18 cellular contexts compared by ENCODE assay signal in genomic region chr19:30906871-30907270, GRCh38.
DNase-seq lines count a peak whose midpoint lies in the region; ATAC-seq and TF ChIP-seq lines count a peak whose summit lies in the region.
"Had no signal": no experiment of that assay in that cellular context is flagged by ENCODE, and none has a peak within 500 bp of the region (broad histone marks: within the 10 kb centered on the region; RNA-seq: fewer than 3 reads in every experiment).

No MANE protein-coding gene starts in this region.

- H4K20me1 ChIP-seq in GM23338 (replicated peaks; ENCODE audit: insufficient read depth) = no peaks in the 10 kb centered on the region
- H4K20me1 ChIP-seq: BLaER1 treated with 17β-estradiol and CSF1 and Interleukin-3, amounts not matched to agents 10 nM and 100 nM had no signal

- DNase-seq in GM23338 (ENCODE audit: low spot score) = no peak
- peak; percentile 50 for DNase-seq in cerebellum (ENCODE audit: low spot score)
- DNase-seq in anterior cingulate cortex (lab: John Stamatoyannopoulos, UW) = no peak
- no peak for DNase-seq in A172 (ENCODE audit: low spot score)
- DNase-seq in stimulated activated effector memory CD8-positive, alpha-beta T cell treated with anti-CD3 and anti-CD28 coated beads, Interleukin-12 subunit alpha, Interleukin-12 subunit beta, amount 100 ng/mL, for 72 hours (ENCODE audit: low spot score in 2 of 2) = no peak
- DNase-seq: 8988T; AML-193; Caco-2; Calu3; CD4-positive, alpha-beta T cell; CD8-positive, alpha-beta T cell; DMS79 treated with DMSO at 0.1 percent for 48 hours; GDM1 had no signal

- H3K4me1 Mint-ChIP-seq in GM23338 = peaks cover 15% of the 10 kb centered on the region
- H3K4me1 Mint-ChIP-seq in stimulated activated effector memory CD8-positive, alpha-beta T cell treated with anti-CD3 and anti-CD28 coated beads, Interleukin-12 subunit alpha, Interleukin-12 subunit beta, amount 100 ng/mL, for 72 hours = no peaks in the 10 kb centered on the region
- H3K4me1 Mint-ChIP-seq: B cell had no signal

- H3F3A ChIP-seq in GM23338 (replicated peaks; ENCODE audit: low read depth) = no peaks in the 10 kb centered on the region

- no peaks in the 10 kb centered on the region for H3K4me1 ChIP-seq in GM23338 (ENCODE audit: insufficient read depth)
- H3K4me1 ChIP-seq: A549, Caco-2 had no signal

- no peak for ATAC-seq in GM23338
- no peak for ATAC-seq in stimulated activated effector memory CD8-positive, alpha-beta T cell treated with anti-CD3 and anti-CD28 coated beads, Interleukin-12 subunit alpha, Interleukin-12 subunit beta, amount 100 ng/mL, for 72 hours
- ATAC-seq: A549; CD8-positive, alpha-beta T cell; GM12878 had no signal

- no peaks in the 10 kb centered on the region for H3K27me3 ChIP-seq in GM23338 (ENCODE audit: insufficient read depth)
- H3K27me3 ChIP-seq: BLaER1 treated with 17β-estradiol and CSF1 and Interleukin-3, amounts not matched to agents 10 nM and 100 nM had no signal

- H3K4me3 Mint-ChIP-seq in GM23338 = no peak overlapping the region
- no peak overlapping the region for H3K4me3 Mint-ChIP-seq in stimulated activated effector memory CD8-positive, alpha-beta T cell treated with anti-CD3 and anti-CD28 coated beads, Interleukin-12 subunit alpha, Interleukin-12 subunit beta, amount 100 ng/mL, for 72 hours
- H3K4me3 Mint-ChIP-seq: B cell; CD4-positive, alpha-beta T cell; CD8-positive, alpha-beta T cell had no signal

- H3K4me3 ChIP-seq in GM23338 = no peak overlapping the region
- H3K4me3 ChIP-seq: A549; BLaER1 treated with 17β-estradiol and CSF1 and Interleukin-3, amounts not matched to agents 10 nM and 100 nM; GM12878 had no signal

- no peaks in the 10 kb centered on the region for H3K79me2 ChIP-seq in GM23338 (replicated peaks; ENCODE audit: insufficient read depth)

- no peaks in the 10 kb centered on the region for H3K36me3 Mint-ChIP-seq in GM23338 (ENCODE audit: low read depth)
- H3K36me3 Mint-ChIP-seq in stimulated activated effector memory CD8-positive, alpha-beta T cell treated with anti-CD3 and anti-CD28 coated beads, Interleukin-12 subunit alpha, Interleukin-12 subunit beta, amount 100 ng/mL, for 72 hours = no peaks in the 10 kb centered on the region
- H3K36me3 Mint-ChIP-seq: CD8-positive, alpha-beta T cell had no signal

- no peaks in the 10 kb centered on the region for H3K36me3 ChIP-seq in GM23338 (ENCODE audit: insufficient read depth)
- H3K36me3 ChIP-seq: BLaER1 treated with 17β-estradiol and CSF1 and Interleukin-3, amounts not matched to agents 10 nM and 100 nM had no signal

- H3K27ac ChIP-seq in GM23338 (ENCODE audit: low read depth) = no peak overlapping the region
- H3K27ac ChIP-seq: A549; BLaER1 treated with 17β-estradiol and CSF1 and Interleukin-3, amounts not matched to agents 10 nM and 100 nM; C4-2B had no signal

- H3K27me3 Mint-ChIP-seq in GM23338 (ENCODE audit: insufficient read depth, low read depth, poor library complexity) = peaks cover 4% of the 10 kb centered on the region
- H3K27me3 Mint-ChIP-seq: B cell; CD4-positive, alpha-beta T cell had no signal

- H3K9me2 ChIP-seq in GM23338 (ENCODE audit: insufficient read depth) = peaks cover 7% of the 10 kb centered on the region; the same call in 1 of the 2 replicates

- no peak overlapping the region for H3K27ac Mint-ChIP-seq in GM23338
- H3K27ac Mint-ChIP-seq in stimulated activated effector memory CD8-positive, alpha-beta T cell treated with anti-CD3 and anti-CD28 coated beads, Interleukin-12 subunit alpha, Interleukin-12 subunit beta, amount 100 ng/mL, for 72 hours = no peak overlapping the region
- H3K27ac Mint-ChIP-seq: B cell; CD4-positive, alpha-beta T cell; CD8-positive, alpha-beta T cell had no signal

- 0 out of 2 replicates have a peak overlapping the region, but pooled peaks have one; percentile 18 for H2AFZ ChIP-seq in GM23338

- TF ChIP-seq CTCF in GM23338 (conservative IDR thresholded peaks at IDR 0.05; ENCODE audit: low read depth in 2 of 2) = no peak

- H3K4me2 ChIP-seq in GM23338 = no peak overlapping the region
- H3K4me2 ChIP-seq: A549; BLaER1 treated with 17β-estradiol and CSF1 and Interleukin-3, amounts not matched to agents 10 nM and 100 nM had no signal

- H3K9me3 Mint-ChIP-seq in GM23338 = no peaks in the 10 kb centered on the region
- no peaks in the 10 kb centered on the region for H3K9me3 Mint-ChIP-seq in stimulated activated effector memory CD8-positive, alpha-beta T cell treated with anti-CD3 and anti-CD28 coated beads, Interleukin-12 subunit alpha, Interleukin-12 subunit beta, amount 100 ng/mL, for 72 hours
- H3K9me3 Mint-ChIP-seq: CD4-positive, alpha-beta T cell; CD8-positive, alpha-beta T cell had no signal

TF ChIP-seq in GM23338, 12 proteins besides CTCF, POLR2A, EP300 and RAD21 (continues in another document):
- TF ChIP-seq ZNF331 (CRISPR knock-in tag; IDR thresholded peaks at IDR 0.05; ENCODE audit: low read depth) = no peak
- no peak for TF ChIP-seq STAT1 (IDR thresholded peaks at IDR 0.05; ENCODE audit: unreplicated experiment)
- no peak for TF ChIP-seq CREB1 (CRISPR knock-in tag; IDR thresholded peaks at IDR 0.05; ENCODE audit: low read depth)
- no peak for TF ChIP-seq EZH2phosphoT487 (IDR thresholded peaks at IDR 0.05; ENCODE audit: unreplicated experiment)
- TF ChIP-seq POLR2AphosphoS5 (IDR thresholded peaks at IDR 0.05; ENCODE audit: low read depth) = no peak
- no peak for TF ChIP-seq JUNB (IDR thresholded peaks at IDR 0.05; ENCODE audit: unreplicated experiment)
- no peak for TF ChIP-seq NANOG (IDR thresholded peaks at IDR 0.05; ENCODE audit: borderline replicate concordance)
- TF ChIP-seq, protein P1, sequence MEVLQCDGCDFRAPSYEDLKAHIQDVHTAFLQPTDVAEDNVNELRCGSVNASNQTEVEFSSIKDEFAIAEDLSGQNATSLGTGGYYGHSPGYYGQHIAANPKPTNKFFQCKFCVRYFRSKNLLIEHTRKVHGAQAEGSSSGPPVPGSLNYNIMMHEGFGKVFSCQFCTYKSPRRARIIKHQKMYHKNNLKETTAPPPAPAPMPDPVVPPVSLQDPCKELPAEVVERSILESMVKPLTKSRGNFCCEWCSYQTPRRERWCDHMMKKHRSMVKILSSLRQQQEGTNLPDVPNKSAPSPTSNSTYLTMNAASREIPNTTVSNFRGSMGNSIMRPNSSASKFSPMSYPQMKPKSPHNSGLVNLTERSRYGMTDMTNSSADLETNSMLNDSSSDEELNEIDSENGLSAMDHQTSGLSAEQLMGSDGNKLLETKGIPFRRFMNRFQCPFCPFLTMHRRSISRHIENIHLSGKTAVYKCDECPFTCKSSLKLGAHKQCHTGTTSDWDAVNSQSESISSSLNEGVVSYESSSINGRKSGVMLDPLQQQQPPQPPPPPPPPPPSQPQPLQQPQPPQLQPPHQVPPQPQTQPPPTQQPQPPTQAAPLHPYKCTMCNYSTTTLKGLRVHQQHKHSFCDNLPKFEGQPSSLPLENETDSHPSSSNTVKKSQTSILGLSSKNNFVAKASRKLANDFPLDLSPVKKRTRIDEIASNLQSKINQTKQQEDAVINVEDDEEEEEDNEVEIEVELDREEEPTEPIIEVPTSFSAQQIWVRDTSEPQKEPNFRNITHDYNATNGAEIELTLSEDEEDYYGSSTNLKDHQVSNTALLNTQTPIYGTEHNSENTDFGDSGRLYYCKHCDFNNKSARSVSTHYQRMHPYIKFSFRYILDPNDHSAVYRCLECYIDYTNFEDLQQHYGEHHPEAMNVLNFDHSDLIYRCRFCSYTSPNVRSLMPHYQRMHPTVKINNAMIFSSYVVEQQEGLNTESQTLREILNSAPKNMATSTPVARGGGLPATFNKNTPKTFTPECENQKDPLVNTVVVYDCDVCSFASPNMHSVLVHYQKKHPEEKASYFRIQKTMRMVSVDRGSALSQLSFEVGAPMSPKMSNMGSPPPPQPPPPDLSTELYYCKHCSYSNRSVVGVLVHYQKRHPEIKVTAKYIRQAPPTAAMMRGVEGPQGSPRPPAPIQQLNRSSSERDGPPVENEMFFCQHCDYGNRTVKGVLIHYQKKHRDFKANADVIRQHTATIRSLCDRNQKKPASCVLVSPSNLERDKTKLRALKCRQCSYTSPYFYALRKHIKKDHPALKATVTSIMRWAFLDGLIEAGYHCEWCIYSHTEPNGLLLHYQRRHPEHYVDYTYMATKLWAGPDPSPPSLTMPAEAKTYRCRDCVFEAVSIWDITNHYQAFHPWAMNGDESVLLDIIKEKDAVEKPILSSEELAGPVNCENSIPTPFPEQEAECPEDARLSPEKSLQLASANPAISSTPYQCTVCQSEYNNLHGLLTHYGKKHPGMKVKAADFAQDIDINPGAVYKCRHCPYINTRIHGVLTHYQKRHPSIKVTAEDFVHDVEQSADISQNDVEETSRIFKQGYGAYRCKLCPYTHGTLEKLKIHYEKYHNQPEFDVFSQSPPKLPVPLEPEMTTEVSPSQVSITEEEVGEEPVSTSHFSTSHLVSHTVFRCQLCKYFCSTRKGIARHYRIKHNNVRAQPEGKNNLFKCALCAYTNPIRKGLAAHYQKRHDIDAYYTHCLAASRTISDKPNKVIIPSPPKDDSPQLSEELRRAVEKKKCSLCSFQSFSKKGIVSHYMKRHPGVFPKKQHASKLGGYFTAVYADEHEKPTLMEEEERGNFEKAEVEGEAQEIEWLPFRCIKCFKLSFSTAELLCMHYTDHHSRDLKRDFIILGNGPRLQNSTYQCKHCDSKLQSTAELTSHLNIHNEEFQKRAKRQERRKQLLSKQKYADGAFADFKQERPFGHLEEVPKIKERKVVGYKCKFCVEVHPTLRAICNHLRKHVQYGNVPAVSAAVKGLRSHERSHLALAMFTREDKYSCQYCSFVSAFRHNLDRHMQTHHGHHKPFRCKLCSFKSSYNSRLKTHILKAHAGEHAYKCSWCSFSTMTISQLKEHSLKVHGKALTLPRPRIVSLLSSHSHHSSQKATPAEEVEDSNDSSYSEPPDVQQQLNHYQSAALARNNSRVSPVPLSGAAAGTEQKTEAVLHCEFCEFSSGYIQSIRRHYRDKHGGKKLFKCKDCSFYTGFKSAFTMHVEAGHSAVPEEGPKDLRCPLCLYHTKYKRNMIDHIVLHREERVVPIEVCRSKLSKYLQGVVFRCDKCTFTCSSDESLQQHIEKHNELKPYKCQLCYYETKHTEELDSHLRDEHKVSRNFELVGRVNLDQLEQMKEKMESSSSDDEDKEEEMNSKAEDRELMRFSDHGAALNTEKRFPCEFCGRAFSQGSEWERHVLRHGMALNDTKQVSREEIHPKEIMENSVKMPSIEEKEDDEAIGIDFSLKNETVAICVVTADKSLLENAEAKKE (CRISPR knock-in tag; IDR thresholded peaks at IDR 0.05) = no peak
- no peak for TF ChIP-seq ETS1 (IDR thresholded peaks at IDR 0.05)
